ENCODE assay signal across 1 cellular context in genomic region chr22:30743257-30744020, GRCh38.
TF ChIP-seq lines count a peak whose summit lies in the region.

No MANE protein-coding gene starts in this region.

TF ChIP-seq in SK-N-SH treated with all-trans-retinoic acid at 6 μM for 48 hours, 23 proteins besides CTCF, POLR2A, EP300 and RAD21 (continued from another document):
- TF ChIP-seq POU6F1 (CRISPR knock-in tag; IDR thresholded peaks at IDR 0.05; ENCODE audit: borderline replicate concordance, low read depth) (no peak), ZC3H10 (CRISPR knock-in tag; IDR thresholded peaks at IDR 0.05) (no peak), ARNTL (CRISPR knock-in tag; IDR thresholded peaks at IDR 0.05; ENCODE audit: borderline replicate concordance, low read depth) (no peak), CREB5 (CRISPR knock-in tag; IDR thresholded peaks at IDR 0.05; ENCODE audit: low read depth) (no peak), TOX (CRISPR knock-in tag; IDR thresholded peaks at IDR 0.05; ENCODE audit: borderline replicate concordance) (no peak)
TF ChIP-seq in SK-N-SH treated with all-trans-retinoic acid at 6 μM for 48 hours: peak in this region for 0.
